1 cellular context compared by ENCODE assay signal in the genomic region with DNA sequence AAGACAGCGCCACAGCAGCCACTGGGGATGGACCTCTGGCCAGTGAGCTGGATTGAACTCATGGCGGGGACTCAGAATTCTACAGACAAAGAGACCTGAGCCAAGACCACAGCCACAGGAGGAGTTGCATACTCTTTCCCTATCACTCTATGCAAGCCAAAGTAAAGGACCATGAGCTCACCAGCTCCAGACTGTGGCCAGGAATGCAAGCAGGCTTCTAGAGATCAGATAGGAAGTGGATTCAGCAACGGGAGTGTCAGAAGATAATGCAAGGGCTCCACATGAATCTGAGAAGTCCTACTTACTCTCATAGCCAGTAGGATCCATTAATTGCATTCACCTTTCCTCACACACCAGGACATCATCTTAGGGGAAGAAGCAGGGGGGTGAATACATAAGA.
TF ChIP-seq lines count a peak whose summit lies in the region.

No MANE protein-coding gene starts in this region.

TF ChIP-seq in neural cell, 6 proteins besides CTCF, POLR2A, EP300 and RAD21:
- TF ChIP-seq, protein P1, sequence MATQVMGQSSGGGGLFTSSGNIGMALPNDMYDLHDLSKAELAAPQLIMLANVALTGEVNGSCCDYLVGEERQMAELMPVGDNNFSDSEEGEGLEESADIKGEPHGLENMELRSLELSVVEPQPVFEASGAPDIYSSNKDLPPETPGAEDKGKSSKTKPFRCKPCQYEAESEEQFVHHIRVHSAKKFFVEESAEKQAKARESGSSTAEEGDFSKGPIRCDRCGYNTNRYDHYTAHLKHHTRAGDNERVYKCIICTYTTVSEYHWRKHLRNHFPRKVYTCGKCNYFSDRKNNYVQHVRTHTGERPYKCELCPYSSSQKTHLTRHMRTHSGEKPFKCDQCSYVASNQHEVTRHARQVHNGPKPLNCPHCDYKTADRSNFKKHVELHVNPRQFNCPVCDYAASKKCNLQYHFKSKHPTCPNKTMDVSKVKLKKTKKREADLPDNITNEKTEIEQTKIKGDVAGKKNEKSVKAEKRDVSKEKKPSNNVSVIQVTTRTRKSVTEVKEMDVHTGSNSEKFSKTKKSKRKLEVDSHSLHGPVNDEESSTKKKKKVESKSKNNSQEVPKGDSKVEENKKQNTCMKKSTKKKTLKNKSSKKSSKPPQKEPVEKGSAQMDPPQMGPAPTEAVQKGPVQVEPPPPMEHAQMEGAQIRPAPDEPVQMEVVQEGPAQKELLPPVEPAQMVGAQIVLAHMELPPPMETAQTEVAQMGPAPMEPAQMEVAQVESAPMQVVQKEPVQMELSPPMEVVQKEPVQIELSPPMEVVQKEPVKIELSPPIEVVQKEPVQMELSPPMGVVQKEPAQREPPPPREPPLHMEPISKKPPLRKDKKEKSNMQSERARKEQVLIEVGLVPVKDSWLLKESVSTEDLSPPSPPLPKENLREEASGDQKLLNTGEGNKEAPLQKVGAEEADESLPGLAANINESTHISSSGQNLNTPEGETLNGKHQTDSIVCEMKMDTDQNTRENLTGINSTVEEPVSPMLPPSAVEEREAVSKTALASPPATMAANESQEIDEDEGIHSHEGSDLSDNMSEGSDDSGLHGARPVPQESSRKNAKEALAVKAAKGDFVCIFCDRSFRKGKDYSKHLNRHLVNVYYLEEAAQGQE (IDR thresholded peaks at IDR 0.05; ENCODE audit: borderline replicate concordance), result no peak
- TF ChIP-seq EZH2 (IDR thresholded peaks at IDR 0.05; ENCODE audit: borderline replicate concordance, insufficient read depth, low read length, poor library complexity, severe bottlenecking), result no peak
